8 cellular contexts compared by ENCODE assay signal in genomic region chr17:36534881-36535668, GRCh38. TPM values are rescaled to one million over a fixed set of nuclear protein-coding genes. Genes with fewer than 3 reads are reported as not detected.
A peak's percentile ranks its signal among the peaks of the same experiment; 100 is the strongest.
DNase-seq lines count a peak whose midpoint lies in the region; ATAC-seq and TF ChIP-seq lines count a peak whose summit lies in the region.

A gene with protein sequence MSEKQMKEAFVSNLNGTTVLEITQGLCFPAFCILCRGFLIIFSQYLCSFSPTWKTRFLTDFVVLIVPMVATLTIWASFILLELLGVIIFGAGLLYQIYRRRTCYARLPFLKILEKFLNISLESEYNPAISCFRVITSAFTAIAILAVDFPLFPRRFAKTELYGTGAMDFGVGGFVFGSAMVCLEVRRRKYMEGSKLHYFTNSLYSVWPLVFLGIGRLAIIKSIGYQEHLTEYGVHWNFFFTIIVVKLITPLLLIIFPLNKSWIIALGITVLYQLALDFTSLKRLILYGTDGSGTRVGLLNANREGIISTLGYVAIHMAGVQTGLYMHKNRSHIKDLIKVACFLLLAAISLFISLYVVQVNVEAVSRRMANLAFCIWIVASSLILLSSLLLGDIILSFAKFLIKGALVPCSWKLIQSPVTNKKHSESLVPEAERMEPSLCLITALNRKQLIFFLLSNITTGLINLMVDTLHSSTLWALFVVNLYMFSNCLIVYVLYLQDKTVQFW (plus strand): TSS chr17:36534987. CDS start chr17:36537102, 2,115 bp downstream.

- H3K9me3 ChIP-seq in osteoblast (ENCODE audit: low read depth, low read length) (no peaks in the 10 kb centered on the region), testis (no peaks in the 10 kb centered on the region)

- peak within 1 kb of the TSS; percentile 96 for H3K4me3 ChIP-seq in osteoblast (ENCODE audit: insufficient read depth, low read length)
- H3K4me3 ChIP-seq in testis: peak within 1 kb of the TSS; percentile 83 to 89

- peak within 1 kb of the TSS; percentile 95 for H3K4me3 Mint-ChIP-seq in HFFc6

- H3K4me1 ChIP-seq in osteoblast (ENCODE audit: insufficient read depth, low read length) (peaks cover 12% of the 10 kb centered on the region), testis (peaks cover 8% of the 10 kb centered on the region)

- H3K36me3 ChIP-seq in osteoblast (ENCODE audit: insufficient read depth, low read length): peaks cover 40% of the 10 kb centered on the region
- H3K36me3 ChIP-seq in testis (ENCODE audit: low read depth, missing control alignments): no peaks in the 10 kb centered on the region

- peaks cover 18% of the 10 kb centered on the region for H3K4me1 Mint-ChIP-seq in HFFc6 (ENCODE audit: low read depth)

- H3K9me3 Mint-ChIP-seq in HFFc6: peaks cover 6% of the 10 kb centered on the region

- H3K36me3 Mint-ChIP-seq in HFFc6 (ENCODE audit: low read depth): peaks cover 49% of the 10 kb centered on the region

- DNase-seq in GM04504 (ENCODE audit: low read depth) (peak; percentile 67), HFFc6 (peak; percentile 81), NCI-H1092 (lab: John Stamatoyannopoulos, UW) (peak; percentile 85), globus pallidus (ENCODE audit: low spot score) (peak; percentile 85), osteoblast (ENCODE audit: insufficient read length, low spot score, missing footprints) (peak; percentile 96), testis (peak; percentile 89)
- DNase-seq in activated naive CD4-positive, alpha-beta T cell treated with anti-CD3 and anti-CD28 coated beads, Interleukin-2, amount 50 U/mL, for 16 hours: peak; percentile 91

- peaks cover 2% of the 10 kb centered on the region; the same call in 1 of the 2 replicates for H3K27me3 Mint-ChIP-seq in HFFc6 (ENCODE audit: insufficient read depth)

- no peaks in the 10 kb centered on the region for H4K20me1 ChIP-seq in osteoblast (ENCODE audit: insufficient read depth, low read length)

- H3K4me2 ChIP-seq in osteoblast (ENCODE audit: insufficient read depth, low read length): peak within 1 kb of the TSS; percentile 96

- intact Hi-C loops in testis (cut with DNase I; ENCODE audit: low total_unique reads): no loop called here

- ATAC-seq in SK-N-SH treated with all-trans-retinoic acid at 6 μM for 48 hours: peak; percentile 92

- peak within 1 kb of the TSS; percentile 99 for H3K27ac Mint-ChIP-seq in HFFc6

- 0% methylated on average over 13 to 75 of the region's 82 CpGs for WGBS in testis, 2 donors

- TF ChIP-seq CTCF in HFFc6 (IDR thresholded peaks at IDR 0.05) (0 out of 2 replicates have a peak, but pooled peaks have one; percentile 18), osteoblast (IDR thresholded peaks at IDR 0.05; ENCODE audit: extremely low read depth, low read depth, low read length) (no peak), testis (IDR thresholded peaks at IDR 0.05) (peak in 1 of 3 experiments; percentile 9)

- H3K27ac ChIP-seq in osteoblast (ENCODE audit: low read depth, low read length): peak within 1 kb of the TSS; percentile 95
- peak within 1 kb of the TSS; percentile 86 to 88 for H3K27ac ChIP-seq in testis

- H3K79me2 ChIP-seq in osteoblast (ENCODE audit: insufficient read depth, low read length): peaks cover 26% of the 10 kb centered on the region

- H2AFZ ChIP-seq in osteoblast (ENCODE audit: low read length): peak within 1 kb of the TSS; percentile 99

- H3K27me3 ChIP-seq in osteoblast (ENCODE audit: insufficient read depth, low read length) (no peaks in the 10 kb centered on the region), testis (no peaks in the 10 kb centered on the region)

- no peak for TF ChIP-seq POLR2A in testis (IDR thresholded peaks at IDR 0.05)

TF ChIP-seq in SK-N-SH treated with all-trans-retinoic acid at 6 μM for 48 hours, 23 proteins besides CTCF, POLR2A, EP300 and RAD21:
- peak; percentile 60; the same call in 1 of the 2 replicates for TF ChIP-seq ARNTL (CRISPR knock-in tag; IDR thresholded peaks at IDR 0.05; ENCODE audit: borderline replicate concordance, low read depth)
- TF ChIP-seq ISL1 (CRISPR knock-in tag; IDR thresholded peaks at IDR 0.05): no peak
TF ChIP-seq in SK-N-SH treated with all-trans-retinoic acid at 6 μM for 48 hours: peak in this region for 1.

RNA-seq across cellular contexts. Expression of the gene that starts here (rescaled TPM):
- 10 to 100 TPM; 12.0 to 15.1 (median 12.5) TPM for total RNA-seq in HFFc6 (2021; fragmentation: NEBNext Ultra II Directional; extraction: Animal tissue kit (Norgen Biotek cat#: 25700))
- total RNA-seq in osteoblast: 8.3 and 9.0 TPM in 2 replicates
- 1 to 10 TPM; 5.5 to 7.6 TPM for total RNA-seq in testis
- polyA plus RNA-seq in testis (ENCODE audit: insufficient read depth, low read depth, low replicate concordance): 8.5 TPM

Comparison
In these comparisons a context has a peak if more than half of its experiments do, and no peak if none do; other contexts are left out.
1. Peak in every context shown above with its lines: DNase-seq, ATAC-seq, H3K4me3 ChIP-seq and H3K27ac ChIP-seq.